9 cellular contexts compared by ENCODE assay signal in genomic region chr1:228664399-228664914, GRCh38.
DNase-seq lines count a peak whose midpoint lies in the region; FAIRE-seq and TF ChIP-seq lines count a peak whose summit lies in the region.
"Had no signal": no experiment of that assay in that cellular context is flagged by ENCODE, and none has a peak within 500 bp of the region (broad histone marks: within the 10 kb centered on the region; RNA-seq: fewer than 3 reads in every experiment).

No MANE protein-coding gene starts in this region.

- DNase-seq in A172 (ENCODE audit: low spot score) (peak; percentile 73), GM19238 (ENCODE audit: insufficient read length, low spot score) (peak; percentile 26), NCI-H2196 (lab: John Stamatoyannopoulos, UW; ENCODE audit: unreplicated experiment) (peak; percentile 83), bronchial epithelial cell (ENCODE audit: low read depth) (peak; percentile 61), kidney (no peak), cortex of kidney (lab: John Stamatoyannopoulos, UW) (no peak)
- DNase-seq in stimulated activated CD4-positive, alpha-beta T cell treated with anti-CD3 and anti-CD28 coated beads, Interleukin-2, amount 100 ng/mL, for 4 hours (ENCODE audit: low read depth) = peak; percentile 61

- FAIRE-seq in bronchial epithelial cell (lab: Jason Lieb, UNC) (no peak), kidney (lab: Jason Lieb, UNC) (no peak)

- H3K36me3 ChIP-seq in bronchial epithelial cell (ENCODE audit: control insufficient read depth, insufficient read depth, low read length) (no peaks in the 10 kb centered on the region), kidney (ENCODE audit: control insufficient read depth in 1 of 2, insufficient read depth in 2 of 2, low read length in 2 of 2) (no peaks in the 10 kb centered on the region)

- no peak overlapping the region; the same call in 1 of the 2 replicates for H3K27ac ChIP-seq in VCaP
- no peak overlapping the region for H3K27ac ChIP-seq in kidney (ENCODE audit: low read depth in 2 of 2, low read length in 2 of 2)
- H3K27ac ChIP-seq: skin epidermis had no signal

- intact Hi-C loops in kidney (cut with DNase I) = no loop called here

- no peaks in the 10 kb centered on the region for H3K4me1 ChIP-seq in kidney (ENCODE audit: control insufficient read depth in 1 of 2, insufficient read depth in 1 of 2, low read depth in 1 of 2, low read length in 2 of 2)

- TF ChIP-seq CTCF in VCaP (conservative IDR thresholded peaks at IDR 0.05) (peak; percentile 90), bronchial epithelial cell (IDR thresholded peaks at IDR 0.05; ENCODE audit: insufficient read depth, low read length, severe bottlenecking) (peak; percentile 75), kidney (IDR thresholded peaks at IDR 0.05; ENCODE audit: borderline replicate concordance, extremely low read depth, insufficient read depth) (peak; percentile 84)

- no peak overlapping the region for H3K9ac ChIP-seq in kidney (ENCODE audit: low read length in 2 of 2)

- H3K27me3 ChIP-seq in bronchial epithelial cell (ENCODE audit: control insufficient read depth, insufficient read depth, low read length) = no peaks in the 10 kb centered on the region

- no peaks in the 10 kb centered on the region for H3K9me3 ChIP-seq in kidney (ENCODE audit: control insufficient read depth in 1 of 2, low read length in 2 of 2)

- H3K4me3 ChIP-seq in bronchial epithelial cell (ENCODE audit: low read depth, low read length) (no peak overlapping the region), kidney (ENCODE audit: low read length in 2 of 2) (no peak overlapping the region)
- H3K4me3 ChIP-seq: skin epidermis had no signal

Comparison
In these comparisons a context has a peak if more than half of its experiments do, and no peak if none do; other contexts are left out.
1. DNase-seq: peak in A172 (single experiment), GM19238 (single experiment), NCI-H2196 (single experiment), bronchial epithelial cell (single experiment) and stimulated activated CD4-positive, alpha-beta T cell treated with anti-CD3 and anti-CD28 coated beads, Interleukin-2, amount 100 ng/mL, for 4 hours (single experiment); none in kidney (single experiment) and cortex of kidney (single experiment).
2. Peak in every context shown above with its lines, with median percentiles within 50 percentile points of each other: CTCF ChIP-seq.